Comparison of ENCODE assay signal across 22 cellular contexts in genomic region chr9:127848756-127849504, GRCh38. TPM values are rescaled to one million over a fixed set of nuclear protein-coding genes. Genes with fewer than 3 reads are reported as not detected.
DNase-seq lines count a peak whose midpoint lies in the region; ATAC-seq, FAIRE-seq and TF ChIP-seq lines count a peak whose summit lies in the region.
"Had no signal": no experiment of that assay in that cellular context is flagged by ENCODE, and none has a peak within 500 bp of the region (broad histone marks: within the 10 kb centered on the region; RNA-seq: fewer than 3 reads in every experiment).

No MANE protein-coding gene starts in this region.

- H4K20me1 ChIP-seq in HepG2 (ENCODE audit: insufficient read depth, low read length), result no peaks in the 10 kb centered on the region

- no peaks in the 10 kb centered on the region for H3K79me2 ChIP-seq in HepG2 (ENCODE audit: insufficient read depth, low read length)

- in situ Hi-C loops in HepG2 (cut with HindIII; ENCODE audit: extremely low pct_ligation_motif_present, low pct_unique_long_range_greater_than_20kb), result no loop called here

- WGBS in HepG2 (ENCODE audit: low lambda C conversion rate), result 93% methylated on average over 9 of the region's 10 CpGs
- WGBS in right lobe of liver (ENCODE audit: insufficient coverage, low coverage, low lambda C conversion rate, missing lambda C conversion rate), result 78% methylated on average over 2 of the region's 10 CpGs

- DNase-seq in HepG2 (ENCODE audit: low spot score), result peak; percentile 72
- no peak for DNase-seq in right lobe of liver
- no peak for DNase-seq in coronary artery (ENCODE audit: low spot score)
- no peak for DNase-seq in osteocyte (ENCODE audit: extremely low spot score, unreplicated experiment)
- DNase-seq in vagina (ENCODE audit: extremely low spot score in 2 of 2), result no peak
- no peak for DNase-seq in epidermal melanocyte (ENCODE audit: insufficient read length, low spot score)
- DNase-seq in stimulated activated naive CD4-positive, alpha-beta T cell treated with Interleukin-2 at 50 U/mL for 16 hours (lab: John Stamatoyannopoulos, UW), result no peak
- DNase-seq in NCI-H146 (lab: John Stamatoyannopoulos, UW), result no peak
- DNase-seq: activated CD4-positive, alpha-beta T cell treated with anti-CD3 and anti-CD28 coated beads, Interleukin-2, amount 50 U/mL, for 48 hours; activated effector memory CD4-positive, alpha-beta T cell treated with anti-CD3 and anti-CD28 coated beads, Interleukin-2, amount 50 U/mL, for 16 hours; activated naive CD8-positive, alpha-beta T cell treated with anti-CD3 and anti-CD28 coated beads, Interleukin-2, amount 50 U/mL, for 24 hours; body of pancreas; Calu3; effector CD4-positive, alpha-beta T cell; foreskin fibroblast; hypothalamus; NCI-H1105 treated with DMSO at 0.1 percent for 48 hours; NCI-H2107; NCI-H446 treated with DMSO at 0.1 percent for 48 hours; substantia nigra had no signal

- H3K9ac ChIP-seq in HepG2 (ENCODE audit: insufficient read depth, low read depth, low read length), result no peak overlapping the region

- H3K9me3 ChIP-seq in HepG2 (ENCODE audit: low read length) (0 out of 2 replicates have a peak, but pooled peaks cover 7% of the 10 kb centered on the region), right lobe of liver (no peaks in the 10 kb centered on the region), vagina (no peaks in the 10 kb centered on the region)

- H3K4me3 ChIP-seq in HepG2 (replicated peaks in 1 of 3; ENCODE audit: insufficient read depth in 1 of 3, low read depth in 2 of 3, low read length in 3 of 3) (no peak overlapping the region), right lobe of liver (no peak overlapping the region), coronary artery (peak overlapping the region; percentile 85), vagina (no peak overlapping the region)
- H3K4me3 ChIP-seq: body of pancreas had no signal

- no peaks in the 10 kb centered on the region for H3K36me3 ChIP-seq in HepG2 (replicated peaks in 1 of 2; ENCODE audit: control insufficient read depth in 1 of 2, insufficient read depth in 2 of 2, low read length in 2 of 2)
- H3K36me3 ChIP-seq in right lobe of liver, result no peaks in the 10 kb centered on the region
- no peaks in the 10 kb centered on the region for H3K36me3 ChIP-seq in vagina

- H3K4me3 Mint-ChIP-seq in osteocyte (ENCODE audit: unreplicated experiment), result no peak overlapping the region
- H3K4me3 Mint-ChIP-seq: activated naive CD8-positive, alpha-beta T cell treated with anti-CD3 and anti-CD28 coated beads, Interleukin-2, amount 50 U/mL, for 24 hours had no signal

- TF ChIP-seq CTCF in HepG2 (CRISPR knock-in tag; IDR thresholded peaks at IDR 0.05) (no peak), right lobe of liver (IDR thresholded peaks at IDR 0.05) (no peak), coronary artery (IDR thresholded peaks at IDR 0.05) (no peak), osteocyte (IDR thresholded peaks at IDR 0.05) (no peak), vagina (IDR thresholded peaks at IDR 0.05) (no peak)

- H3K27me3 Mint-ChIP-seq in osteocyte (ENCODE audit: unreplicated experiment), result no peaks in the 10 kb centered on the region
- H3K27me3 Mint-ChIP-seq: activated naive CD8-positive, alpha-beta T cell treated with anti-CD3 and anti-CD28 coated beads, Interleukin-2, amount 50 U/mL, for 24 hours had no signal

- TF ChIP-seq RAD21 in HepG2 (CRISPR knock-in tag; IDR thresholded peaks at IDR 0.05), result no peak

- H3K4me1 ChIP-seq in HepG2 (ENCODE audit: insufficient read depth, low read length), result peaks cover 81% of the 10 kb centered on the region
- H3K4me1 ChIP-seq in right lobe of liver, result no peaks in the 10 kb centered on the region
- H3K4me1 ChIP-seq in vagina, result peaks cover 48% of the 10 kb centered on the region

- BruUV-seq in HepG2 (replicated peaks; lab: Mats Ljungman, UMichigan), result no TSS peak

- TF ChIP-seq POLR2A in HepG2 (IDR thresholded peaks at IDR 0.05; ENCODE audit: insufficient read depth in 1 of 2, low read depth in 2 of 2, low read length in 2 of 2), result no peak
- no peak for TF ChIP-seq POLR2A in right lobe of liver (IDR thresholded peaks at IDR 0.05)
- TF ChIP-seq POLR2A in vagina (IDR thresholded peaks at IDR 0.05), result no peak

- CTCF ChIA-PET in HepG2 (lab: Yijun Ruan, JAX; ENCODE audit: low intra/inter-chr PET ratio, low total read pairs), result no interaction called here

- H3K36me3 Mint-ChIP-seq in osteocyte (ENCODE audit: unreplicated experiment), result peaks cover 22% of the 10 kb centered on the region

- H3K27me3 ChIP-seq in HepG2 (ENCODE audit: control insufficient read depth in 1 of 2, insufficient read depth in 2 of 2, low read length in 2 of 2) (0 out of 5 replicates have a peak, but pooled peaks cover 0 to 1% of the 10 kb centered on the region in 2 experiments), right lobe of liver (no peaks in the 10 kb centered on the region), vagina (no peaks in the 10 kb centered on the region)
- H3K27me3 ChIP-seq: BLaER1 treated with 17β-estradiol and CSF1 and Interleukin-3, amounts not matched to agents 10 nM and 100 nM; body of pancreas had no signal

- FAIRE-seq in HepG2 (lab: Jason Lieb, UNC), result peak; percentile 66

- peak overlapping the region; percentile 55 for H3K27ac ChIP-seq in HepG2 (ENCODE audit: extremely low read length, insufficient read depth, low read length)
- no peak overlapping the region for H3K27ac ChIP-seq in right lobe of liver
- H3K27ac ChIP-seq in coronary artery, result peak overlapping the region in 1 of 2 donors; percentile 97
- H3K27ac ChIP-seq in vagina, result peak overlapping the region; percentile 20
- H3K27ac ChIP-seq: BLaER1 treated with 17β-estradiol and CSF1 and Interleukin-3, amounts not matched to agents 10 nM and 100 nM; body of pancreas had no signal

- POLR2A ChIA-PET in HepG2 (lab: Yijun Ruan, JAX), result no interaction called here

- ATAC-seq in HepG2 (peak; percentile 55), right lobe of liver (no peak)
- ATAC-seq: activated naive CD8-positive, alpha-beta T cell treated with anti-CD3 and anti-CD28 coated beads, Interleukin-2, amount 50 U/mL, for 24 hours; body of pancreas had no signal

- H3K9me3 Mint-ChIP-seq in osteocyte (ENCODE audit: unreplicated experiment), result peaks cover 4% of the 10 kb centered on the region

- 0 out of 2 replicates have a peak overlapping the region, but pooled peaks have one; percentile 5 for H3K4me2 ChIP-seq in HepG2 (ENCODE audit: low read depth, low read length)

- H3K4me1 Mint-ChIP-seq in osteocyte (ENCODE audit: unreplicated experiment), result peaks cover 58% of the 10 kb centered on the region

- intact Hi-C loops in HepG2 (cut with micrococcal nuclease; ENCODE audit: unreplicated experiment), result no loop called here
- intact Hi-C loops in right lobe of liver (cut with DNase I), result no loop called here
- intact Hi-C loops in vagina (cut with DNase I), result no loop called here

- TF ChIP-seq EP300 in HepG2 (IDR thresholded peaks at IDR 0.05; ENCODE audit: low read depth in 2 of 2, low read length in 2 of 2) (peak in 1 of 2 experiments; percentile 47; a peak in 1 of 4 replicates), HepG2 (CRISPR knock-in tag; IDR thresholded peaks at IDR 0.05; ENCODE audit: borderline replicate concordance) (no peak)

- H2AFZ ChIP-seq in HepG2 (ENCODE audit: low read length), result no peak overlapping the region

- H3K27ac Mint-ChIP-seq in osteocyte (ENCODE audit: unreplicated experiment), result peak overlapping the region; percentile 48
- H3K27ac Mint-ChIP-seq: activated naive CD8-positive, alpha-beta T cell treated with anti-CD3 and anti-CD28 coated beads, Interleukin-2, amount 50 U/mL, for 24 hours had no signal

RNA-seq across cellular contexts. Expression of gene ENG, which starts 5.5 kb away (rescaled TPM):
- total RNA-seq in HepG2 (2016; rRNA removed; fragmentation: Illumina TruSeq; extraction: Trizol) (0.02 TPM in 1 of 2 replicates, not detected in the other), right lobe of liver (10 to 100 TPM; 27.4 to 90.1 (median 54.1) TPM), osteocyte (140 and 143 TPM in 2 replicates), vagina (130 TPM)
- not detected in 2 replicates for total RNA-seq in HepG2 (2016; cell fraction: cytosol; rRNA removed; fragmentation: Illumina TruSeq; extraction: Trizol; ENCODE audit: low read depth)
- total RNA-seq in HepG2 (2016; cell fraction: insoluble cytoplasmic fraction; rRNA removed; fragmentation: Illumina TruSeq; extraction: Trizol), result 0.07 and 0.17 TPM in 2 replicates
- total RNA-seq in HepG2 (2016; cell fraction: membrane; rRNA removed; fragmentation: Illumina TruSeq; extraction: Trizol), result 0.07 and 0.22 TPM in 2 replicates
- 0.25 TPM in 1 of 2 replicates, not detected in the other for total RNA-seq in HepG2 (2016; cell fraction: nucleus; rRNA removed; fragmentation: Illumina TruSeq; extraction: Trizol)
- 1.1 and 1.4 TPM in 2 replicates for polyA plus RNA-seq in HepG2 (2011; rRNA removed)
- polyA plus RNA-seq in HepG2 (2011; cell fraction: cytosol; rRNA removed), result 0.82 and 1.1 TPM in 2 replicates
- polyA plus RNA-seq in HepG2 (2011; cell fraction: nucleus; rRNA removed), result 2.1 and 2.3 TPM in 2 replicates
- 1.4 and 1.5 TPM in 2 replicates for polyA plus RNA-seq in HepG2 (2012)
- not detected in 2 replicates for polyA plus RNA-seq in HepG2 (2016; cell fraction: cytosol; fragmentation: Illumina TruSeq; extraction: Trizol; ENCODE audit: low read depth)
- 0.08 TPM in 1 of 2 replicates, not detected in the other for polyA plus RNA-seq in HepG2 (2016; cell fraction: insoluble cytoplasmic fraction; fragmentation: Illumina TruSeq; extraction: Trizol; ENCODE audit: low read depth)
- 0.06 and 0.13 TPM in 2 replicates for polyA plus RNA-seq in HepG2 (2016; cell fraction: membrane; fragmentation: Illumina TruSeq; extraction: Trizol; ENCODE audit: low read depth)
- 0.20 and 0.22 TPM in 2 replicates for polyA plus RNA-seq in HepG2 (2016; cell fraction: nucleus; fragmentation: Illumina TruSeq; extraction: Trizol; ENCODE audit: insufficient read depth, low read depth)
- 1.2 and 26.5 TPM in 2 replicates for polyA minus RNA-seq in HepG2 (2011; rRNA and poly(A)+ RNA removed; ENCODE audit: low replicate concordance)
- polyA minus RNA-seq in HepG2 (2011; cell fraction: cytosol; rRNA and poly(A)+ RNA removed), result 0.30 and 0.62 TPM in 2 replicates
- 0.75 and 0.90 TPM in 2 replicates for polyA minus RNA-seq in HepG2 (2011; cell fraction: nucleus; rRNA and poly(A)+ RNA removed)
- total RNA-seq: Calu3 had no signal
- polyA plus RNA-seq: neural cell had no signal

RNA-seq across cellular contexts. Expression of gene AK1, which starts 28.5 kb away (rescaled TPM):
- total RNA-seq in HepG2 (2016; rRNA removed; fragmentation: Illumina TruSeq; extraction: Trizol), result 25.7 and 32.8 TPM in 2 replicates
- 12.5 and 17.4 TPM in 2 replicates for total RNA-seq in HepG2 (2016; cell fraction: cytosol; rRNA removed; fragmentation: Illumina TruSeq; extraction: Trizol; ENCODE audit: low read depth)
- 27.8 and 33.7 TPM in 2 replicates for total RNA-seq in HepG2 (2016; cell fraction: insoluble cytoplasmic fraction; rRNA removed; fragmentation: Illumina TruSeq; extraction: Trizol)
- 18.2 and 19.8 TPM in 2 replicates for total RNA-seq in HepG2 (2016; cell fraction: membrane; rRNA removed; fragmentation: Illumina TruSeq; extraction: Trizol)
- total RNA-seq in HepG2 (2016; cell fraction: nucleus; rRNA removed; fragmentation: Illumina TruSeq; extraction: Trizol), result 13.7 and 15.3 TPM in 2 replicates
- polyA plus RNA-seq in HepG2 (2011; rRNA removed), result 19.1 and 28.5 TPM in 2 replicates
- 29.9 and 38.0 TPM in 2 replicates for polyA plus RNA-seq in HepG2 (2011; cell fraction: cytosol; rRNA removed)
- polyA plus RNA-seq in HepG2 (2011; cell fraction: nucleus; rRNA removed), result 34.1 and 55.6 TPM in 2 replicates
- 17.5 and 23.3 TPM in 2 replicates for polyA plus RNA-seq in HepG2 (2012)
- polyA plus RNA-seq in HepG2 (2016; cell fraction: cytosol; fragmentation: Illumina TruSeq; extraction: Trizol; ENCODE audit: low read depth), result 28.9 and 48.9 TPM in 2 replicates
- 44.7 and 50.7 TPM in 2 replicates for polyA plus RNA-seq in HepG2 (2016; cell fraction: insoluble cytoplasmic fraction; fragmentation: Illumina TruSeq; extraction: Trizol; ENCODE audit: low read depth)
- 31.6 and 41.6 TPM in 2 replicates for polyA plus RNA-seq in HepG2 (2016; cell fraction: membrane; fragmentation: Illumina TruSeq; extraction: Trizol; ENCODE audit: low read depth)
- polyA plus RNA-seq in HepG2 (2016; cell fraction: nucleus; fragmentation: Illumina TruSeq; extraction: Trizol; ENCODE audit: insufficient read depth, low read depth), result 39.2 and 40.7 TPM in 2 replicates
- 3.6 and 45.8 TPM in 2 replicates for polyA minus RNA-seq in HepG2 (2011; rRNA and poly(A)+ RNA removed; ENCODE audit: low replicate concordance)
- 3.8 and 5.4 TPM in 2 replicates for polyA minus RNA-seq in HepG2 (2011; cell fraction: cytosol; rRNA and poly(A)+ RNA removed)
- polyA minus RNA-seq in HepG2 (2011; cell fraction: nucleus; rRNA and poly(A)+ RNA removed), result 1.7 and 4.1 TPM in 2 replicates
- total RNA-seq in right lobe of liver, result 10 to 100 TPM; 31.4 to 78.6 (median 51.7) TPM
- total RNA-seq in osteocyte, result 57.6 and 65.8 TPM in 2 replicates
- total RNA-seq in vagina, result 33.4 TPM

RNA-seq across cellular contexts. Expression of gene FPGS, which starts 46.2 kb away (rescaled TPM):
- total RNA-seq in HepG2 (2016; rRNA removed; fragmentation: Illumina TruSeq; extraction: Trizol) (20.3 and 35.6 TPM in 2 replicates), right lobe of liver (10 to 100 TPM; 44.3 to 68.5 (median 56.9) TPM), osteocyte (58.7 and 65.1 TPM in 2 replicates), vagina (99.7 TPM)
- 7.4 and 10.3 TPM in 2 replicates for total RNA-seq in HepG2 (2016; cell fraction: cytosol; rRNA removed; fragmentation: Illumina TruSeq; extraction: Trizol; ENCODE audit: low read depth)
- 18.5 and 37.2 TPM in 2 replicates for total RNA-seq in HepG2 (2016; cell fraction: insoluble cytoplasmic fraction; rRNA removed; fragmentation: Illumina TruSeq; extraction: Trizol)
- total RNA-seq in HepG2 (2016; cell fraction: membrane; rRNA removed; fragmentation: Illumina TruSeq; extraction: Trizol), result 18.1 and 18.9 TPM in 2 replicates
- total RNA-seq in HepG2 (2016; cell fraction: nucleus; rRNA removed; fragmentation: Illumina TruSeq; extraction: Trizol), result 26.8 and 31.7 TPM in 2 replicates
- polyA plus RNA-seq in HepG2 (2011; rRNA removed), result 36.8 and 41.3 TPM in 2 replicates
- 20.2 and 34.2 TPM in 2 replicates for polyA plus RNA-seq in HepG2 (2011; cell fraction: cytosol; rRNA removed)
- polyA plus RNA-seq in HepG2 (2011; cell fraction: nucleus; rRNA removed), result 102 and 128 TPM in 2 replicates
- 16.9 and 23.2 TPM in 2 replicates for polyA plus RNA-seq in HepG2 (2012)
- polyA plus RNA-seq in HepG2 (2016; cell fraction: cytosol; fragmentation: Illumina TruSeq; extraction: Trizol; ENCODE audit: low read depth), result 8.3 and 9.4 TPM in 2 replicates
- polyA plus RNA-seq in HepG2 (2016; cell fraction: insoluble cytoplasmic fraction; fragmentation: Illumina TruSeq; extraction: Trizol; ENCODE audit: low read depth), result 21.4 and 32.6 TPM in 2 replicates
- 12.8 and 13.0 TPM in 2 replicates for polyA plus RNA-seq in HepG2 (2016; cell fraction: membrane; fragmentation: Illumina TruSeq; extraction: Trizol; ENCODE audit: low read depth)
- polyA plus RNA-seq in HepG2 (2016; cell fraction: nucleus; fragmentation: Illumina TruSeq; extraction: Trizol; ENCODE audit: insufficient read depth, low read depth), result 68.3 and 83.1 TPM in 2 replicates
- 71.8 and 195 TPM in 2 replicates for polyA minus RNA-seq in HepG2 (2011; rRNA and poly(A)+ RNA removed; ENCODE audit: low replicate concordance)
- 13.5 and 19.9 TPM in 2 replicates for polyA minus RNA-seq in HepG2 (2011; cell fraction: cytosol; rRNA and poly(A)+ RNA removed)
- polyA minus RNA-seq in HepG2 (2011; cell fraction: nucleus; rRNA and poly(A)+ RNA removed), result 25.4 and 26.6 TPM in 2 replicates

RNA-seq across cellular contexts. Expression of gene ST6GALNAC6, which starts 50.5 kb away (rescaled TPM):
- 16.7 and 18.5 TPM in 2 replicates for total RNA-seq in HepG2 (2016; rRNA removed; fragmentation: Illumina TruSeq; extraction: Trizol)
- 13.5 and 13.9 TPM in 2 replicates for total RNA-seq in HepG2 (2016; cell fraction: cytosol; rRNA removed; fragmentation: Illumina TruSeq; extraction: Trizol; ENCODE audit: low read depth)
- 11.7 and 18.2 TPM in 2 replicates for total RNA-seq in HepG2 (2016; cell fraction: insoluble cytoplasmic fraction; rRNA removed; fragmentation: Illumina TruSeq; extraction: Trizol)
- 42.0 and 46.1 TPM in 2 replicates for total RNA-seq in HepG2 (2016; cell fraction: membrane; rRNA removed; fragmentation: Illumina TruSeq; extraction: Trizol)
- total RNA-seq in HepG2 (2016; cell fraction: nucleus; rRNA removed; fragmentation: Illumina TruSeq; extraction: Trizol), result 13.4 and 15.1 TPM in 2 replicates
- polyA plus RNA-seq in HepG2 (2011; rRNA removed), result 65.4 and 103 TPM in 2 replicates
- 63.0 and 69.3 TPM in 2 replicates for polyA plus RNA-seq in HepG2 (2011; cell fraction: cytosol; rRNA removed)
- 134 and 138 TPM in 2 replicates for polyA plus RNA-seq in HepG2 (2011; cell fraction: nucleus; rRNA removed)
- 36.1 and 53.0 TPM in 2 replicates for polyA plus RNA-seq in HepG2 (2012)
- 33.4 and 37.1 TPM in 2 replicates for polyA plus RNA-seq in HepG2 (2016; cell fraction: cytosol; fragmentation: Illumina TruSeq; extraction: Trizol; ENCODE audit: low read depth)
- polyA plus RNA-seq in HepG2 (2016; cell fraction: insoluble cytoplasmic fraction; fragmentation: Illumina TruSeq; extraction: Trizol; ENCODE audit: low read depth), result 18.0 and 19.3 TPM in 2 replicates
- 54.8 and 59.0 TPM in 2 replicates for polyA plus RNA-seq in HepG2 (2016; cell fraction: membrane; fragmentation: Illumina TruSeq; extraction: Trizol; ENCODE audit: low read depth)
- polyA plus RNA-seq in HepG2 (2016; cell fraction: nucleus; fragmentation: Illumina TruSeq; extraction: Trizol; ENCODE audit: insufficient read depth, low read depth), result 32.9 and 35.5 TPM in 2 replicates
- 41.6 and 91.9 TPM in 2 replicates for polyA minus RNA-seq in HepG2 (2011; rRNA and poly(A)+ RNA removed; ENCODE audit: low replicate concordance)
- 15.4 and 21.1 TPM in 2 replicates for polyA minus RNA-seq in HepG2 (2011; cell fraction: cytosol; rRNA and poly(A)+ RNA removed)
- 22.4 and 22.6 TPM in 2 replicates for polyA minus RNA-seq in HepG2 (2011; cell fraction: nucleus; rRNA and poly(A)+ RNA removed)
- total RNA-seq in right lobe of liver, result 10 to 100 TPM; 22.5 to 40.3 (median 29.8) TPM
- total RNA-seq in osteocyte, result 73.4 and 77.0 TPM in 2 replicates
- 108 TPM for total RNA-seq in vagina

Comparison
In these comparisons a context has a peak if more than half of its experiments do, and no peak if none do; other contexts are left out.
1. H3K27ac ChIP-seq: peak in HepG2 (single experiment) and vagina (single experiment); none in right lobe of liver (0 of 3).
2. RNA of gene ENG, which starts 5.5 kb away (total RNA-seq): 140 to 143 TPM in osteocyte, 130 TPM in vagina (single experiment) and 27.4 to 90.1 TPM in right lobe of liver; 0.02 to 0.25 TPM in HepG2; every median in the first group is over 10 times any median in the second.